Comparison of ENCODE assay signal across 27 cellular contexts in genomic region chr12:126139355-126139754, GRCh38.
DNase-seq lines count a peak whose midpoint lies in the region; ATAC-seq, FAIRE-seq and TF ChIP-seq lines count a peak whose summit lies in the region.
"Had no signal": no experiment of that assay in that cellular context is flagged by ENCODE, and none has a peak within 500 bp of the region (broad histone marks: within the 10 kb centered on the region; RNA-seq: fewer than 3 reads in every experiment).

No MANE protein-coding gene starts in this region.

- TF ChIP-seq CTCF in C4-2B (conservative IDR thresholded peaks at IDR 0.05) (peak; percentile 21; the same call in 1 of the 2 replicates), WERI-Rb-1 (IDR thresholded peaks at IDR 0.05; ENCODE audit: low read depth, low read length) (peak; percentile 30; the same call in 1 of the 2 replicates), keratinocyte (optimal IDR thresholded peaks at IDR 0.05 in 1 of 3, IDR thresholded peaks at IDR 0.05 in 1 of 3, conservative IDR thresholded peaks at IDR 0.05 in 1 of 3; ENCODE audit: extremely low read depth in 1 of 3, insufficient read depth in 2 of 3, low read length in 3 of 3) (peak; percentile 10 to 22 (median 16)), psoas muscle (IDR thresholded peaks at IDR 0.05) (no peak)

- no peak overlapping the region for H2BK120ac ChIP-seq in mesenchymal stem cell (ENCODE audit: low read depth, low read length)

- H3K4me3 ChIP-seq in WERI-Rb-1 (ENCODE audit: low read depth, low read length) (no peak overlapping the region), keratinocyte (ENCODE audit: control insufficient read depth in 2 of 3, extremely low read depth in 1 of 3, insufficient read depth in 2 of 3, low read depth in 1 of 3, low read length in 3 of 3) (no peak overlapping the region), psoas muscle (no peak overlapping the region), mesenchymal stem cell (ENCODE audit: insufficient read depth in 1 of 2, low read depth in 1 of 2, low read length in 2 of 2) (no peak overlapping the region)
- H3K4me3 ChIP-seq: ascending aorta, lower lobe of right lung, SJCRH30, smooth muscle cell, uterus had no signal

- no peak overlapping the region for H4K8ac ChIP-seq in mesenchymal stem cell (ENCODE audit: low read length)

- peak; percentile 26 to 29 for DNase-seq in Kasumi-1 (lab: John Stamatoyannopoulos, UW)
- DNase-seq in WERI-Rb-1, result no peak
- DNase-seq in keratinocyte (ENCODE audit: low read depth, low spot score), result no peak
- no peak for DNase-seq in psoas muscle
- DNase-seq in NCI-H446 treated with DMSO at 0.1 percent for 48 hours (lab: John Stamatoyannopoulos, UW), result no peak
- DNase-seq in mesenchymal stem cell, result no peak
- DNase-seq: activated CD8-positive, alpha-beta memory T cell treated with anti-CD3 and anti-CD28 coated beads for 24 hours; activated naive CD4-positive, alpha-beta T cell treated with anti-CD3 and anti-CD28 coated beads, Interleukin-2, amount 10 ng/mL, durations not matched to agents 7 days and 5 days; activated T-cell treated with anti-CD3 and anti-CD28 coated beads, Interleukin-2, amount 50 U/mL, for 48 hours; CD4-positive, alpha-beta memory T cell; DMS79; hippocampal formation; KG1; lower lobe of right lung; naive B cell; NCI-H1105; NCI-H2081 treated with DMSO at 0.1 percent for 48 hours; SJCRH30; stimulated activated CD4-positive, alpha-beta T cell treated with anti-CD3 and anti-CD28 coated beads, Interleukin-4, amount 100 ng/mL, for 24 hours; T-helper 2 cell; uterus had no signal

- H3K36me3 ChIP-seq in WERI-Rb-1, result no peaks in the 10 kb centered on the region
- no peaks in the 10 kb centered on the region for H3K36me3 ChIP-seq in keratinocyte (ENCODE audit: control insufficient read depth in 2 of 2, extremely low read depth in 1 of 2, insufficient read depth in 2 of 2, low read length in 2 of 2)
- H3K36me3 ChIP-seq in psoas muscle (ENCODE audit: insufficient read depth in 1 of 2, low read depth in 1 of 2), result no peaks in the 10 kb centered on the region
- no peaks in the 10 kb centered on the region for H3K36me3 ChIP-seq in mesenchymal stem cell (ENCODE audit: control insufficient read depth in 1 of 2, insufficient read depth in 2 of 2, low read depth in 1 of 2, low read length in 2 of 2)
- H3K36me3 ChIP-seq: ascending aorta, lower lobe of right lung, SJCRH30, uterus had no signal

- H3K9me1 ChIP-seq in keratinocyte (ENCODE audit: control insufficient read depth, extremely low read depth, insufficient read depth, low read length), result no peaks in the 10 kb centered on the region

- H3K18ac ChIP-seq in mesenchymal stem cell (ENCODE audit: low read depth in 1 of 2, low read length in 2 of 2), result no peak overlapping the region

- H3K23ac ChIP-seq in mesenchymal stem cell (ENCODE audit: low read length in 2 of 2), result no peak overlapping the region

- peaks cover 18% of the 10 kb centered on the region for H3K9me3 ChIP-seq in WERI-Rb-1 (ENCODE audit: severe bottlenecking)
- H3K9me3 ChIP-seq in keratinocyte (ENCODE audit: control insufficient read depth, low read depth, low read length), result peaks cover 7% of the 10 kb centered on the region
- H3K9me3 ChIP-seq in psoas muscle, result peaks cover 14% of the 10 kb centered on the region
- H3K9me3 ChIP-seq in mesenchymal stem cell (ENCODE audit: control insufficient read depth, low read length), result peaks cover 70% of the 10 kb centered on the region
- H3K9me3 ChIP-seq: SJCRH30 had no signal

- H3K4ac ChIP-seq in mesenchymal stem cell (ENCODE audit: low read depth in 1 of 2, low read length in 2 of 2), result no peak overlapping the region

- WGBS in psoas muscle, 3 donors, result 91 to 94% (median 93%) methylated on average over 5 of the region's 5 CpGs
- WGBS in mesenchymal stem cell, result 85% methylated on average over 4 of the region's 5 CpGs

- no peak overlapping the region for H3K14ac ChIP-seq in mesenchymal stem cell (ENCODE audit: low read length in 2 of 2)

- no peaks in the 10 kb centered on the region for H3K4me1 ChIP-seq in keratinocyte (ENCODE audit: control insufficient read depth, extremely low read depth, insufficient read depth, low read length)
- H3K4me1 ChIP-seq in psoas muscle, result no peaks in the 10 kb centered on the region
- no peaks in the 10 kb centered on the region for H3K4me1 ChIP-seq in mesenchymal stem cell (ENCODE audit: control insufficient read depth, insufficient read depth, low read depth, low read length)
- H3K4me1 ChIP-seq: ascending aorta, lower lobe of right lung, SJCRH30, uterus had no signal

- H4K20me1 ChIP-seq in keratinocyte (ENCODE audit: control insufficient read depth, extremely low read depth, insufficient read depth, low read length), result no peaks in the 10 kb centered on the region

- no peak overlapping the region for H2AFZ ChIP-seq in keratinocyte (ENCODE audit: control insufficient read depth, low read length)
- H2AFZ ChIP-seq in mesenchymal stem cell (ENCODE audit: low read depth, low read length), result no peak overlapping the region

- no peak overlapping the region for H3K27ac ChIP-seq in C4-2B
- no peak overlapping the region for H3K27ac ChIP-seq in WERI-Rb-1
- no peak overlapping the region for H3K27ac ChIP-seq in keratinocyte (ENCODE audit: control insufficient read depth, insufficient read depth, low read length)
- H3K27ac ChIP-seq in psoas muscle, result no peak overlapping the region
- no peak overlapping the region for H3K27ac ChIP-seq in mesenchymal stem cell (ENCODE audit: low read length, poor library complexity, severe bottlenecking)
- H3K27ac ChIP-seq: ascending aorta, lower lobe of right lung, SJCRH30, uterus had no signal

- H2BK12ac ChIP-seq in mesenchymal stem cell (ENCODE audit: low read length in 2 of 2), result no peak overlapping the region

- H3K27me3 ChIP-seq in WERI-Rb-1 (ENCODE audit: insufficient read depth, low read depth, severe bottlenecking) (no peaks in the 10 kb centered on the region), keratinocyte (ENCODE audit: control insufficient read depth, extremely low read depth, insufficient read depth, low read length) (no peaks in the 10 kb centered on the region), psoas muscle (ENCODE audit: insufficient read depth in 3 of 3, low read length in 2 of 3) (no peaks in the 10 kb centered on the region), mesenchymal stem cell (ENCODE audit: control insufficient read depth in 1 of 2, insufficient read depth in 1 of 2, low read length in 2 of 2) (no peaks in the 10 kb centered on the region)
- H3K27me3 ChIP-seq: ascending aorta, SJCRH30, uterus had no signal

- H3K4me2 ChIP-seq in keratinocyte (ENCODE audit: control insufficient read depth, extremely low read depth, insufficient read depth, low read depth, low read length), result no peak overlapping the region
- H3K4me2 ChIP-seq in mesenchymal stem cell (ENCODE audit: low read length, poor library complexity, severe bottlenecking), result no peak overlapping the region
- H3K4me2 ChIP-seq: smooth muscle cell had no signal

- no peak overlapping the region for H4K91ac ChIP-seq in mesenchymal stem cell (ENCODE audit: low read length)

- FAIRE-seq in keratinocyte (lab: Jason Lieb, UNC), result no peak
- FAIRE-seq: colon, islet of Langerhans had no signal

- no peak overlapping the region for H2BK15ac ChIP-seq in mesenchymal stem cell (ENCODE audit: low read depth, poor library complexity, severe bottlenecking)

- intact Hi-C loops in psoas muscle (cut with DNase I), result no loop called here

- H3K79me2 ChIP-seq in keratinocyte (ENCODE audit: control insufficient read depth, insufficient read depth, low read length), result no peaks in the 10 kb centered on the region

- H3K9ac ChIP-seq in keratinocyte (ENCODE audit: control insufficient read depth, extremely low read depth, insufficient read depth, low read length) (no peak overlapping the region), mesenchymal stem cell (ENCODE audit: low read length) (no peak overlapping the region)

- H2BK5ac ChIP-seq in mesenchymal stem cell (ENCODE audit: low read depth, low read length, poor library complexity, severe bottlenecking), result no peak overlapping the region

- H3K79me1 ChIP-seq in mesenchymal stem cell (replicated peaks; ENCODE audit: low read length, poor library complexity, severe bottlenecking), result no peaks in the 10 kb centered on the region

- no peak for ATAC-seq in psoas muscle
- no peak for ATAC-seq in HG03280 (IDR thresholded peaks at IDR 0.05; ENCODE audit: unreplicated experiment)
- ATAC-seq: lower lobe of right lung had no signal

- no peak overlapping the region for H2AK5ac ChIP-seq in mesenchymal stem cell (ENCODE audit: low read length, severe bottlenecking)

- dilution Hi-C loops in keratinocyte (cut with MboI; ENCODE audit: extremely low pct_ligation_motif_present, low sequenced_read_pairs), result no loop called here

Comparison
In these comparisons a context has a peak if more than half of its experiments do, and no peak if none do; other contexts are left out.
1. DNase-seq: peak in Kasumi-1 (2 of 2); none in WERI-Rb-1 (single experiment), keratinocyte (single experiment), psoas muscle (0 of 2), NCI-H446 treated with DMSO at 0.1 percent for 48 hours (single experiment) and mesenchymal stem cell (single experiment).